ENCODE assay signal across 1 cellular context in the genomic region with DNA sequence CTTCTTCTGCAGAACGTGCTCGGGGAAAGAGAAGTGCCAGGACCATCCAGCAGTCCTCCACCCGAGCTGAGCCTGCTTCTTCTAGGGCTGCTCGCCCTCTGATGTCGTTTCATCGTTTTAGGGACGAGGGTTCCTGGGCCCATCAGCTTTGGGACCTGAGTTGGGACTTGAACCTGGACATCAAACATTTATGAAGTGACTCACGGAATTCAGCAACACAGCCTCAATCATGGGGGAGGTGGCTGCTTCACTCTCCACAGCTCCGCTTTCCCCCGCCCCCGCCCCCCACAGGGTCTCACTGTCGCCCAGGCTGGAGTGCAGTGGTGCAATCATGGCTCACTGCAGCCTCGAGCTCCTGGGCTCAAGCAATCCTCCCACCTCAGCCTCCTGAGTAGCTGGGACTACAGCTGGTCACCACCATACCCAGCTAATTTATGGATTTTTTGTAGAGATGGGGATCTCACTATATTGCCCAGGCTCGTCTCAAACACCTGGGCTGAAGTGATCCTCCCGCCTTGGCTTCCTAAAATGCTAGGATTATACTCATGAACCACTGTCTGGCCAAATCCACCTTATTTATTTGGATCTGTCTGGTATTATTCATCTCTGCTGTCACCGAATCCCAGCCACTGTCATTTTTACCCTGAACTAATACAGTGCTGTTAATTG.
TF ChIP-seq lines count a peak whose summit lies in the region.

No MANE protein-coding gene starts in this region.

TF ChIP-seq in HepG2, 621 proteins besides CTCF, POLR2A, EP300 and RAD21 (continues in another document):
- no peak for TF ChIP-seq RBM22 (optimal IDR thresholded peaks at IDR 0.05; ENCODE audit: low read length)
- TF ChIP-seq SALL1 (CRISPR knock-in tag; IDR thresholded peaks at IDR 0.05), result 0 out of 2 replicates have a peak, but pooled peaks have one; percentile 44
- TF ChIP-seq, protein P1, sequence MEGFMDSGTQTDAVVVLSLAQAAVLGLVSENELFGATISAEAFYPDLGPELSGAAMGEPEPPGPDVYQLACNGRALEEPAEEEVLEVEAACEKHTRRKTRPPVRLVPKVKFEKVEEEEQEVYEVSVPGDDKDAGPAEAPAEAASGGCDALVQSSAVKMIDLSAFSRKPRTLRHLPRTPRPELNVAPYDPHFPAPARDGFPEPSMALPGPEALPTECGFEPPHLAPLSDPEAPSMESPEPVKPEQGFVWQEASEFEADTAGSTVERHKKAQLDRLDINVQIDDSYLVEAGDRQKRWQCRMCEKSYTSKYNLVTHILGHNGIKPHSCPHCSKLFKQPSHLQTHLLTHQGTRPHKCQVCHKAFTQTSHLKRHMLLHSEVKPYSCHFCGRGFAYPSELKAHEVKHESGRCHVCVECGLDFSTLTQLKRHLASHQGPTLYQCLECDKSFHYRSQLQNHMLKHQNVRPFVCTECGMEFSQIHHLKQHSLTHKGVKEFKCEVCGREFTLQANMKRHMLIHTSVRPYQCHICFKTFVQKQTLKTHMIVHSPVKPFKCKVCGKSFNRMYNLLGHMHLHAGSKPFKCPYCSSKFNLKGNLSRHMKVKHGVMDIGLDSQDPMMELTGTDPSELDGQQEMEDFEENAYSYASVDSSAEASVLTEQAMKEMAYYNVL (CRISPR knock-in tag; IDR thresholded peaks at IDR 0.05; ENCODE audit: borderline replicate concordance), result no peak
- TF ChIP-seq ZNF263 (CRISPR knock-in tag; IDR thresholded peaks at IDR 0.05), result peak; percentile 57; the same call in 1 of the 2 replicates
- no peak for TF ChIP-seq ZNF207 (IDR thresholded peaks at IDR 0.05; ENCODE audit: borderline replicate concordance)
- no peak for TF ChIP-seq ZNF382 (CRISPR knock-in tag; IDR thresholded peaks at IDR 0.05; ENCODE audit: borderline replicate concordance)
- TF ChIP-seq ZNF121 (CRISPR knock-in tag; IDR thresholded peaks at IDR 0.05), result peak; percentile 87
- TF ChIP-seq, protein P2, sequence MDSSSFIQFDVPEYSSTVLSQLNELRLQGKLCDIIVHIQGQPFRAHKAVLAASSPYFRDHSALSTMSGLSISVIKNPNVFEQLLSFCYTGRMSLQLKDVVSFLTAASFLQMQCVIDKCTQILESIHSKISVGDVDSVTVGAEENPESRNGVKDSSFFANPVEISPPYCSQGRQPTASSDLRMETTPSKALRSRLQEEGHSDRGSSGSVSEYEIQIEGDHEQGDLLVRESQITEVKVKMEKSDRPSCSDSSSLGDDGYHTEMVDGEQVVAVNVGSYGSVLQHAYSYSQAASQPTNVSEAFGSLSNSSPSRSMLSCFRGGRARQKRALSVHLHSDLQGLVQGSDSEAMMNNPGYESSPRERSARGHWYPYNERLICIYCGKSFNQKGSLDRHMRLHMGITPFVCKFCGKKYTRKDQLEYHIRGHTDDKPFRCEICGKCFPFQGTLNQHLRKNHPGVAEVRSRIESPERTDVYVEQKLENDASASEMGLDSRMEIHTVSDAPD (CRISPR knock-in tag; IDR thresholded peaks at IDR 0.05), result no peak
- TF ChIP-seq ZBTB7B (CRISPR knock-in tag; IDR thresholded peaks at IDR 0.05), result peak; percentile 58; the same call in 1 of the 2 replicates
- TF ChIP-seq ESRRA (CRISPR knock-in tag; IDR thresholded peaks at IDR 0.05; ENCODE audit: low read depth), result no peak
- TF ChIP-seq ZNF546 (CRISPR knock-in tag; conservative IDR thresholded peaks at IDR 0.05), result 0 out of 2 replicates have a peak, but pooled peaks have one; percentile 0
- TF ChIP-seq CCDC6 (CRISPR knock-in tag; IDR thresholded peaks at IDR 0.05), result no peak
- TF ChIP-seq, protein P3, sequence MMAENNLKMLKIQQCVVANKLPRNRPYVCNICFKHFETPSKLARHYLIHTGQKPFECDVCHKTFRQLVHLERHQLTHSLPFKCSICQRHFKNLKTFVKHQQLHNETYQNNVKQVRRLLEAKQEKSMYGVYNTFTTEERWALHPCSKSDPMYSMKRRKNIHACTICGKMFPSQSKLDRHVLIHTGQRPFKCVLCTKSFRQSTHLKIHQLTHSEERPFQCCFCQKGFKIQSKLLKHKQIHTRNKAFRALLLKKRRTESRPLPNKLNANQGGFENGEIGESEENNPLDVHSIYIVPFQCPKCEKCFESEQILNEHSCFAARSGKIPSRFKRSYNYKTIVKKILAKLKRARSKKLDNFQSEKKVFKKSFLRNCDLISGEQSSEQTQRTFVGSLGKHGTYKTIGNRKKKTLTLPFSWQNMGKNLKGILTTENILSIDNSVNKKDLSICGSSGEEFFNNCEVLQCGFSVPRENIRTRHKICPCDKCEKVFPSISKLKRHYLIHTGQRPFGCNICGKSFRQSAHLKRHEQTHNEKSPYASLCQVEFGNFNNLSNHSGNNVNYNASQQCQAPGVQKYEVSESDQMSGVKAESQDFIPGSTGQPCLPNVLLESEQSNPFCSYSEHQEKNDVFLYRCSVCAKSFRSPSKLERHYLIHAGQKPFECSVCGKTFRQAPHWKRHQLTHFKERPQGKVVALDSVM (CRISPR knock-in tag; IDR thresholded peaks at IDR 0.05), result peak; percentile 99
- TF ChIP-seq, protein P4, sequence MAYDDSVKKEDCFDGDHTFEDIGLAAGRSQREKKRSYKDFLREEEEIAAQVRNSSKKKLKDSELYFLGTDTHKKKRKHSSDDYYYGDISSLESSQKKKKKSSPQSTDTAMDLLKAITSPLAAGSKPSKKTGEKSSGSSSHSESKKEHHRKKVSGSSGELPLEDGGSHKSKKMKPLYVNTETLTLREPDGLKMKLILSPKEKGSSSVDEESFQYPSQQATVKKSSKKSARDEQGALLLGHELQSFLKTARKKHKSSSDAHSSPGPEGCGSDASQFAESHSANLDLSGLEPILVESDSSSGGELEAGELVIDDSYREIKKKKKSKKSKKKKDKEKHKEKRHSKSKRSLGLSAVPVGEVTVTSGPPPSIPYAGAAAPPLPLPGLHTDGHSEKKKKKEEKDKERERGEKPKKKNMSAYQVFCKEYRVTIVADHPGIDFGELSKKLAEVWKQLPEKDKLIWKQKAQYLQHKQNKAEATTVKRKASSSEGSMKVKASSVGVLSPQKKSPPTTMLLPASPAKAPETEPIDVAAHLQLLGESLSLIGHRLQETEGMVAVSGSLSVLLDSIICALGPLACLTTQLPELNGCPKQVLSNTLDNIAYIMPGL (CRISPR knock-in tag; IDR thresholded peaks at IDR 0.05; ENCODE audit: borderline replicate concordance in 1 of 2, low read depth in 1 of 2), result 0 out of 4 replicates have a peak, but pooled peaks of 1 of the 2 experiments have one; percentile 12
- no peak for TF ChIP-seq ZNF598 (CRISPR knock-in tag; IDR thresholded peaks at IDR 0.05; ENCODE audit: borderline replicate concordance)
- TF ChIP-seq ZNF567 (CRISPR knock-in tag; IDR thresholded peaks at IDR 0.05; ENCODE audit: borderline replicate concordance), result no peak
- TF ChIP-seq NAIF1 (CRISPR knock-in tag; IDR thresholded peaks at IDR 0.05; ENCODE audit: borderline replicate concordance), result 0 out of 2 replicates have a peak, but pooled peaks have one; percentile 27
- TF ChIP-seq, protein P5, sequence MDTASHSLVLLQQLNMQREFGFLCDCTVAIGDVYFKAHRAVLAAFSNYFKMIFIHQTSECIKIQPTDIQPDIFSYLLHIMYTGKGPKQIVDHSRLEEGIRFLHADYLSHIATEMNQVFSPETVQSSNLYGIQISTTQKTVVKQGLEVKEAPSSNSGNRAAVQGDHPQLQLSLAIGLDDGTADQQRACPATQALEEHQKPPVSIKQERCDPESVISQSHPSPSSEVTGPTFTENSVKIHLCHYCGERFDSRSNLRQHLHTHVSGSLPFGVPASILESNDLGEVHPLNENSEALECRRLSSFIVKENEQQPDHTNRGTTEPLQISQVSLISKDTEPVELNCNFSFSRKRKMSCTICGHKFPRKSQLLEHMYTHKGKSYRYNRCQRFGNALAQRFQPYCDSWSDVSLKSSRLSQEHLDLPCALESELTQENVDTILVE (CRISPR knock-in tag; IDR thresholded peaks at IDR 0.05), result no peak
- no peak for TF ChIP-seq ZNF709 (CRISPR knock-in tag; IDR thresholded peaks at IDR 0.05)
- TF ChIP-seq RBAK (CRISPR knock-in tag; IDR thresholded peaks at IDR 0.05), result no peak
- no peak for TF ChIP-seq ZNF234 (CRISPR knock-in tag; conservative IDR thresholded peaks at IDR 0.05)
- TF ChIP-seq PLRG1 (conservative IDR thresholded peaks at IDR 0.05), result no peak
- no peak; the same call in 1 of the 2 replicates for TF ChIP-seq MIER2 (CRISPR knock-in tag; IDR thresholded peaks at IDR 0.05)
- TF ChIP-seq FOXP1 (IDR thresholded peaks at IDR 0.05), result no peak
- no peak for TF ChIP-seq FOXP1 (CRISPR knock-in tag; IDR thresholded peaks at IDR 0.05)
- TF ChIP-seq ZNF672 (CRISPR knock-in tag; IDR thresholded peaks at IDR 0.05), result no peak
- no peak for TF ChIP-seq ZNF501 (CRISPR knock-in tag; IDR thresholded peaks at IDR 0.05)
- TF ChIP-seq AGO1 (IDR thresholded peaks at IDR 0.05; ENCODE audit: low read depth, low read length, poor library complexity, severe bottlenecking), result no peak
- TF ChIP-seq, protein P6, sequence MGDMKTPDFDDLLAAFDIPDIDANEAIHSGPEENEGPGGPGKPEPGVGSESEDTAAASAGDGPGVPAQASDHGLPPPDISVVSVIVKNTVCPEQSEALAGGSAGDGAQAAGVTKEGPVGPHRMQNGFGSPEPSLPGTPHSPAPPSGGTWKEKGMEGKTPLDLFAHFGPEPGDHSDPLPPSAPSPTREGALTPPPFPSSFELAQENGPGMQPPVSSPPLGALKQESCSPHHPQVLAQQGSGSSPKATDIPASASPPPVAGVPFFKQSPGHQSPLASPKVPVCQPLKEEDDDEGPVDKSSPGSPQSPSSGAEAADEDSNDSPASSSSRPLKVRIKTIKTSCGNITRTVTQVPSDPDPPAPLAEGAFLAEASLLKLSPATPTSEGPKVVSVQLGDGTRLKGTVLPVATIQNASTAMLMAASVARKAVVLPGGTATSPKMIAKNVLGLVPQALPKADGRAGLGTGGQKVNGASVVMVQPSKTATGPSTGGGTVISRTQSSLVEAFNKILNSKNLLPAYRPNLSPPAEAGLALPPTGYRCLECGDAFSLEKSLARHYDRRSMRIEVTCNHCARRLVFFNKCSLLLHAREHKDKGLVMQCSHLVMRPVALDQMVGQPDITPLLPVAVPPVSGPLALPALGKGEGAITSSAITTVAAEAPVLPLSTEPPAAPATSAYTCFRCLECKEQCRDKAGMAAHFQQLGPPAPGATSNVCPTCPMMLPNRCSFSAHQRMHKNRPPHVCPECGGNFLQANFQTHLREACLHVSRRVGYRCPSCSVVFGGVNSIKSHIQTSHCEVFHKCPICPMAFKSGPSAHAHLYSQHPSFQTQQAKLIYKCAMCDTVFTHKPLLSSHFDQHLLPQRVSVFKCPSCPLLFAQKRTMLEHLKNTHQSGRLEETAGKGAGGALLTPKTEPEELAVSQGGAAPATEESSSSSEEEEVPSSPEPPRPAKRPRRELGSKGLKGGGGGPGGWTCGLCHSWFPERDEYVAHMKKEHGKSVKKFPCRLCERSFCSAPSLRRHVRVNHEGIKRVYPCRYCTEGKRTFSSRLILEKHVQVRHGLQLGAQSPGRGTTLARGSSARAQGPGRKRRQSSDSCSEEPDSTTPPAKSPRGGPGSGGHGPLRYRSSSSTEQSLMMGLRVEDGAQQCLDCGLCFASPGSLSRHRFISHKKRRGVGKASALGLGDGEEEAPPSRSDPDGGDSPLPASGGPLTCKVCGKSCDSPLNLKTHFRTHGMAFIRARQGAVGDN (CRISPR knock-in tag; IDR thresholded peaks at IDR 0.05), result no peak; the same call in 1 of the 2 replicates
- TF ChIP-seq, protein P7, sequence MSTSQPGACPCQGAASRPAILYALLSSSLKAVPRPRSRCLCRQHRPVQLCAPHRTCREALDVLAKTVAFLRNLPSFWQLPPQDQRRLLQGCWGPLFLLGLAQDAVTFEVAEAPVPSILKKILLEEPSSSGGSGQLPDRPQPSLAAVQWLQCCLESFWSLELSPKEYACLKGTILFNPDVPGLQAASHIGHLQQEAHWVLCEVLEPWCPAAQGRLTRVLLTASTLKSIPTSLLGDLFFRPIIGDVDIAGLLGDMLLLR (CRISPR knock-in tag; IDR thresholded peaks at IDR 0.05), result no peak
- TF ChIP-seq ZNF577 (CRISPR knock-in tag; IDR thresholded peaks at IDR 0.05; ENCODE audit: borderline replicate concordance, low read depth), result no peak
- TF ChIP-seq, protein P8, sequence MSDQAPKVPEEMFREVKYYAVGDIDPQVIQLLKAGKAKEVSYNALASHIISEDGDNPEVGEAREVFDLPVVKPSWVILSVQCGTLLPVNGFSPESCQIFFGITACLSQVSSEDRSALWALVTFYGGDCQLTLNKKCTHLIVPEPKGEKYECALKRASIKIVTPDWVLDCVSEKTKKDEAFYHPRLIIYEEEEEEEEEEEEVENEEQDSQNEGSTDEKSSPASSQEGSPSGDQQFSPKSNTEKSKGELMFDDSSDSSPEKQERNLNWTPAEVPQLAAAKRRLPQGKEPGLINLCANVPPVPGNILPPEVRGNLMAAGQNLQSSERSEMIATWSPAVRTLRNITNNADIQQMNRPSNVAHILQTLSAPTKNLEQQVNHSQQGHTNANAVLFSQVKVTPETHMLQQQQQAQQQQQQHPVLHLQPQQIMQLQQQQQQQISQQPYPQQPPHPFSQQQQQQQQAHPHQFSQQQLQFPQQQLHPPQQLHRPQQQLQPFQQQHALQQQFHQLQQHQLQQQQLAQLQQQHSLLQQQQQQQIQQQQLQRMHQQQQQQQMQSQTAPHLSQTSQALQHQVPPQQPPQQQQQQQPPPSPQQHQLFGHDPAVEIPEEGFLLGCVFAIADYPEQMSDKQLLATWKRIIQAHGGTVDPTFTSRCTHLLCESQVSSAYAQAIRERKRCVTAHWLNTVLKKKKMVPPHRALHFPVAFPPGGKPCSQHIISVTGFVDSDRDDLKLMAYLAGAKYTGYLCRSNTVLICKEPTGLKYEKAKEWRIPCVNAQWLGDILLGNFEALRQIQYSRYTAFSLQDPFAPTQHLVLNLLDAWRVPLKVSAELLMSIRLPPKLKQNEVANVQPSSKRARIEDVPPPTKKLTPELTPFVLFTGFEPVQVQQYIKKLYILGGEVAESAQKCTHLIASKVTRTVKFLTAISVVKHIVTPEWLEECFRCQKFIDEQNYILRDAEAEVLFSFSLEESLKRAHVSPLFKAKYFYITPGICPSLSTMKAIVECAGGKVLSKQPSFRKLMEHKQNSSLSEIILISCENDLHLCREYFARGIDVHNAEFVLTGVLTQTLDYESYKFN (CRISPR knock-in tag; conservative IDR thresholded peaks at IDR 0.05), result no peak
- TF ChIP-seq ZNF230 (CRISPR knock-in tag; IDR thresholded peaks at IDR 0.05), result no peak
- TF ChIP-seq SUZ12 (IDR thresholded peaks at IDR 0.05; ENCODE audit: low read depth, low read length), result no peak
- TF ChIP-seq MYC (CRISPR knock-in tag; IDR thresholded peaks at IDR 0.05; ENCODE audit: borderline replicate concordance), result peak; percentile 9; the same call in 1 of the 2 replicates
- no peak for TF ChIP-seq CBX1 (IDR thresholded peaks at IDR 0.05; ENCODE audit: low read depth)
- no peak for TF ChIP-seq ZNF354B (CRISPR knock-in tag; IDR thresholded peaks at IDR 0.05)
- TF ChIP-seq ZNF83 (CRISPR knock-in tag; IDR thresholded peaks at IDR 0.05; ENCODE audit: borderline replicate concordance), result no peak
- TF ChIP-seq, protein P9, sequence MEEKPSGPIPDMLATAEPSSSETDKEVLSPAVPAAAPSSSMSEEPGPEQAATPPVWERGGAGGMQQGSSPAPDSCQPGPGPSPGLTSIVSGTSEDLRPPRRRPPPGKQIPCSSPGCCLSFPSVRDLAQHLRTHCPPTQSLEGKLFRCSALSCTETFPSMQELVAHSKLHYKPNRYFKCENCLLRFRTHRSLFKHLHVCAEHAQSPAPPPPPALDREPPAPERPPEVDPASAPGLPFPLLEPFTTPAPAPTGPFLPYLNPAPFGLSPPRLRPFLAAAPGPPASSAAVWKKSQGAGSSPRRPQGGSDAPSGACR (CRISPR knock-in tag; IDR thresholded peaks at IDR 0.05), result no peak
- peak; percentile 56; the same call in 1 of the 2 replicates for TF ChIP-seq ZNF768 (CRISPR knock-in tag; IDR thresholded peaks at IDR 0.05)
- TF ChIP-seq KDM5B (CRISPR knock-in tag; IDR thresholded peaks at IDR 0.05; ENCODE audit: borderline replicate concordance), result no peak
- TF ChIP-seq CBX2 (IDR thresholded peaks at IDR 0.05; ENCODE audit: low read depth, low read length), result no peak
- no peak for TF ChIP-seq CBX2 (CRISPR knock-in tag; IDR thresholded peaks at IDR 0.05; ENCODE audit: low read depth)
- no peak for TF ChIP-seq ZNF766 (CRISPR knock-in tag; IDR thresholded peaks at IDR 0.05; ENCODE audit: borderline replicate concordance)
